Comparison of ENCODE assay signal across 20 cellular contexts in the genomic region with DNA sequence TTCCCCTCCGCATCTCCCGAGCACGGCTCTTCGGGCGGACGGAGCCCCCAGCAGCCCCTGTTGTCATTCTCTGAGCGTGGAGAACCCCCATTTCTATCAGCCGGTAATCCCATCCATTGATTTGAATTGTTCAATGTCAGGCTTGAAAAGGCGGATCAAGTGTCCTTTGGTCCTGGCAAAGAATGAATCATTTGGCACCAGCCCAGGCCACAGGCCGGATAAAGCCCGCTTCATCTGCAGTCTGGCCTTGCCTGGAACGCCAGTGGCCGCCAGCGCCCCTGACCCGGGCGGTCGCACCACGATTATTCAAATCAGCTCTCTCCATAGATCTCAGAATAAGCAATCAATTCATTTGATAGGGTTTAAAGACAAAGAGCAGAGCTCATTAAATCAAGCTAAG.
A peak's percentile ranks its signal among the peaks of the same experiment; 100 is the strongest.
DNase-seq lines count a peak whose midpoint lies in the region; ATAC-seq, FAIRE-seq and TF ChIP-seq lines count a peak whose summit lies in the region.
"Had no signal": no experiment of that assay in that cellular context is flagged by ENCODE, and none has a peak within 500 bp of the region (broad histone marks: within the 10 kb centered on the region; RNA-seq: fewer than 3 reads in every experiment).

No MANE protein-coding gene starts in this region.

- peaks cover 2% of the 10 kb centered on the region for H3K4me1 Mint-ChIP-seq in astrocyte (ENCODE audit: low read depth, unreplicated experiment)
- no peaks in the 10 kb centered on the region for H3K4me1 Mint-ChIP-seq in activated CD4-positive, alpha-beta memory T cell treated with anti-CD3 and anti-CD28 coated beads, Interleukin-2, amount 10 ng/mL, durations not matched to agents 7 days and 5 days
- H3K4me1 Mint-ChIP-seq: activated naive CD8-positive, alpha-beta T cell treated with anti-CD3 and anti-CD28 coated beads, Interleukin-2, amount 10 ng/mL, durations not matched to agents 7 days and 5 days had no signal

- H3K27ac ChIP-seq in astrocyte (ENCODE audit: low read depth, low read length) = no peak overlapping the region
- H3K27ac ChIP-seq: Peyer's patch, prostate gland had no signal

- peaks cover 30% of the 10 kb centered on the region for H3K27me3 Mint-ChIP-seq in astrocyte (ENCODE audit: low read depth, unreplicated experiment)
- H3K27me3 Mint-ChIP-seq in activated CD4-positive, alpha-beta memory T cell treated with anti-CD3 and anti-CD28 coated beads, Interleukin-2, amount 10 ng/mL, durations not matched to agents 7 days and 5 days = no peaks in the 10 kb centered on the region
- H3K27me3 Mint-ChIP-seq: activated naive CD8-positive, alpha-beta T cell treated with anti-CD3 and anti-CD28 coated beads, Interleukin-2, amount 10 ng/mL, durations not matched to agents 7 days and 5 days; stimulated activated naive CD8-positive, alpha-beta T cell treated with anti-CD3 and anti-CD28 coated beads, Interleukin-15, Interleukin-2, amounts not matched to agents 100 ng/mL and 50 ng/mL, for 24 hours had no signal

- CTCF ChIA-PET in activated CD4-positive, alpha-beta memory T cell treated with anti-CD3 and anti-CD28 coated beads, Interleukin-2, amount 10 ng/mL, durations not matched to agents 7 days and 5 days (lab: Charles Lee) = no interaction called here

- H3K9me3 Mint-ChIP-seq in astrocyte (ENCODE audit: unreplicated experiment) = no peaks in the 10 kb centered on the region
- no peaks in the 10 kb centered on the region for H3K9me3 Mint-ChIP-seq in activated CD4-positive, alpha-beta memory T cell treated with anti-CD3 and anti-CD28 coated beads, Interleukin-2, amount 10 ng/mL, durations not matched to agents 7 days and 5 days
- H3K9me3 Mint-ChIP-seq: activated naive CD8-positive, alpha-beta T cell treated with anti-CD3 and anti-CD28 coated beads, Interleukin-2, amount 10 ng/mL, durations not matched to agents 7 days and 5 days; stimulated activated naive CD8-positive, alpha-beta T cell treated with anti-CD3 and anti-CD28 coated beads, Interleukin-15, Interleukin-2, amounts not matched to agents 100 ng/mL and 50 ng/mL, for 24 hours had no signal

- H3K27ac Mint-ChIP-seq in astrocyte (ENCODE audit: unreplicated experiment) = no peak overlapping the region
- H3K27ac Mint-ChIP-seq in activated CD4-positive, alpha-beta memory T cell treated with anti-CD3 and anti-CD28 coated beads, Interleukin-2, amount 10 ng/mL, durations not matched to agents 7 days and 5 days = no peak overlapping the region
- H3K27ac Mint-ChIP-seq: activated naive CD8-positive, alpha-beta T cell treated with anti-CD3 and anti-CD28 coated beads, Interleukin-2, amount 10 ng/mL, durations not matched to agents 7 days and 5 days; stimulated activated naive CD8-positive, alpha-beta T cell treated with anti-CD3 and anti-CD28 coated beads, Interleukin-15, Interleukin-2, amounts not matched to agents 100 ng/mL and 50 ng/mL, for 24 hours had no signal

- H3K36me3 ChIP-seq in astrocyte (ENCODE audit: insufficient read depth, low read length) = no peaks in the 10 kb centered on the region
- H3K36me3 ChIP-seq: Peyer's patch, prostate gland had no signal

- H3K4me3 ChIP-seq in astrocyte (ENCODE audit: insufficient read depth, low read depth, low read length) = no peak overlapping the region
- H3K4me3 ChIP-seq: Peyer's patch, prostate gland had no signal

- no peaks in the 10 kb centered on the region for H3K4me1 ChIP-seq in astrocyte (ENCODE audit: insufficient read depth, low read length)
- H3K4me1 ChIP-seq: Peyer's patch, prostate gland had no signal

- no peaks in the 10 kb centered on the region for H3K79me2 ChIP-seq in astrocyte (ENCODE audit: insufficient read depth, low read length)

- H3K27me3 ChIP-seq in astrocyte (ENCODE audit: insufficient read depth, low read length) = no peaks in the 10 kb centered on the region
- H3K27me3 ChIP-seq: Peyer's patch had no signal

- no peaks in the 10 kb centered on the region for H3K9me3 ChIP-seq in astrocyte (ENCODE audit: insufficient read depth, low read depth, low read length)
- H3K9me3 ChIP-seq: Peyer's patch, prostate gland had no signal

- no peak overlapping the region for H3K9ac ChIP-seq in astrocyte (ENCODE audit: low read length)

- H2AFZ ChIP-seq in astrocyte (ENCODE audit: low read depth, low read length) = no peak overlapping the region

- DNase-seq in COLO829 (ENCODE audit: low spot score) (peak; percentile 65), HT-29 (ENCODE audit: low spot score) (peak; percentile 23), astrocyte (ENCODE audit: low read depth) (peak; percentile 25), medulla oblongata (ENCODE audit: extremely low spot score) (peak; percentile 55), NCI-H2107 (lab: John Stamatoyannopoulos, UW) (no peak)
- DNase-seq in activated CD4-positive, alpha-beta memory T cell treated with anti-CD3 and anti-CD28 coated beads, Interleukin-2, amount 10 ng/mL, durations not matched to agents 7 days and 5 days = no peak
- DNase-seq: activated naive CD8-positive, alpha-beta T cell treated with anti-CD3 and anti-CD28 coated beads, Interleukin-2, amount 10 ng/mL, durations not matched to agents 7 days and 5 days; activated T-cell treated with anti-CD3 and anti-CD28 coated beads for 4 hours; H7; KG1; kidney glomerular epithelial cell; NCI-H1436; NCI-H526; Peyer's patch; T-helper 2 cell had no signal

- ATAC-seq in GM19455 (IDR thresholded peaks at IDR 0.05; ENCODE audit: unreplicated experiment) (no peak), GM21576 (IDR thresholded peaks at IDR 0.05; ENCODE audit: unreplicated experiment) (no peak)

- H3K36me3 Mint-ChIP-seq in astrocyte (ENCODE audit: low read depth, unreplicated experiment) = no peaks in the 10 kb centered on the region
- peaks cover 2% of the 10 kb centered on the region for H3K36me3 Mint-ChIP-seq in activated CD4-positive, alpha-beta memory T cell treated with anti-CD3 and anti-CD28 coated beads, Interleukin-2, amount 10 ng/mL, durations not matched to agents 7 days and 5 days (ENCODE audit: low read depth)
- H3K36me3 Mint-ChIP-seq: activated naive CD8-positive, alpha-beta T cell treated with anti-CD3 and anti-CD28 coated beads, Interleukin-2, amount 10 ng/mL, durations not matched to agents 7 days and 5 days had no signal

- TF ChIP-seq CTCF in astrocyte (IDR thresholded peaks at IDR 0.05; ENCODE audit: insufficient read depth, low read depth, low read length) = no peak

- POLR2A ChIA-PET in activated CD4-positive, alpha-beta memory T cell treated with anti-CD3 and anti-CD28 coated beads, Interleukin-2, amount 10 ng/mL, durations not matched to agents 7 days and 5 days (lab: Charles Lee) = no interaction called here

- no peak for FAIRE-seq in astrocyte (lab: Jason Lieb, UNC)
- FAIRE-seq: GM12891 had no signal

- H3K4me3 Mint-ChIP-seq in astrocyte (ENCODE audit: unreplicated experiment) = no peak overlapping the region
- no peak overlapping the region for H3K4me3 Mint-ChIP-seq in activated CD4-positive, alpha-beta memory T cell treated with anti-CD3 and anti-CD28 coated beads, Interleukin-2, amount 10 ng/mL, durations not matched to agents 7 days and 5 days
- H3K4me3 Mint-ChIP-seq: activated naive CD8-positive, alpha-beta T cell treated with anti-CD3 and anti-CD28 coated beads, Interleukin-2, amount 10 ng/mL, durations not matched to agents 7 days and 5 days; stimulated activated naive CD8-positive, alpha-beta T cell treated with anti-CD3 and anti-CD28 coated beads, Interleukin-15, Interleukin-2, amounts not matched to agents 100 ng/mL and 50 ng/mL, for 24 hours had no signal

- no peak overlapping the region for H3K4me2 ChIP-seq in astrocyte (ENCODE audit: low read length)

- no peaks in the 10 kb centered on the region for H4K20me1 ChIP-seq in astrocyte (ENCODE audit: insufficient read depth, low read length)

Comparison
In these comparisons a context has a peak if more than half of its experiments do, and no peak if none do; other contexts are left out.
1. DNase-seq: peak in COLO829 (single experiment), HT-29 (single experiment), astrocyte (single experiment) and medulla oblongata (single experiment); none in activated CD4-positive, alpha-beta memory T cell treated with anti-CD3 and anti-CD28 coated beads, Interleukin-2, amount 10 ng/mL, durations not matched to agents 7 days and 5 days (single experiment) and NCI-H2107 (single experiment).